ENCODE assay signal across 8 cellular contexts in the genomic region with DNA sequence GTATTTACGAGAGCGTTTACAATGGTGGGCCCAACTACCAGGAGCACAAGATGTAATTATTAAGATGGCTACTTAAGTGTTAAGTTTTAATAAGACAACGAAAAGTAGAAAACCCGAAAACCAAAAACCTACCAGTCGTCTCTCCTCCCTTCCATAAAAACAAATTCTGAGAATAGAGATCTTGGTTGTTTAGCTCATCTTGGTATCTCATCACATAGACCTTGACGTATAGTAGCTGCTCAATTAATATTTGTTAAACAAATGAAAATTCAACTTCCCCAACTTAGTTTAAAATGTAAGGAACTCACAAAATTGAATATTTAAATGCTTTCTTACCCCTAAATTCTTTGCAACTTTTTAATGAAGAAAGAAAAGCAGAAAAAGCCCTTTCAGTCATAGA.
A peak's percentile ranks its signal among the peaks of the same experiment; 100 is the strongest.
DNase-seq lines count a peak whose midpoint lies in the region; ATAC-seq and TF ChIP-seq lines count a peak whose summit lies in the region.

No MANE protein-coding gene starts in this region.

- H3K4me1 ChIP-seq in rectal smooth muscle tissue (ENCODE audit: control insufficient read depth, insufficient read depth, low read length) = peaks cover 7% of the 10 kb centered on the region

- TF ChIP-seq CTCF in GM06990 (IDR thresholded peaks at IDR 0.05; ENCODE audit: insufficient read depth, low read length, poor library complexity, severe bottlenecking) = no peak
- TF ChIP-seq CTCF in fibroblast of pulmonary artery (IDR thresholded peaks at IDR 0.05; ENCODE audit: low read length, missing control alignments) = no peak

- POLR2A ChIA-PET in HEK293T (lab: Yijun Ruan, JAX) = interaction anchor here (1.0 to 4.7 kb wide), 6 partner anchors 8 to 93 kb away, joined by 3 to 35 read pairs (median 3); a partner anchor contains a TSS

- CTCF ChIA-PET in HEK293T (lab: Yijun Ruan, JAX) = interaction anchor here (0.6 kb wide), 1 partner anchor 132 kb away, joined by 3 read pairs; no protein-coding TSS in a partner anchor

- H3K27me3 ChIP-seq in GM06990 (replicated peaks; ENCODE audit: control insufficient read depth, insufficient read depth, low read length) = no peaks in the 10 kb centered on the region
- no peaks in the 10 kb centered on the region for H3K27me3 ChIP-seq in rectal smooth muscle tissue (ENCODE audit: control insufficient read depth, insufficient read depth, low read length)

- no peaks in the 10 kb centered on the region for H3K9me3 ChIP-seq in SK-N-MC (ENCODE audit: low read depth, low read length)

- no peak for DNase-seq in GM06990 (ENCODE audit: extremely low read depth, insufficient read length)
- DNase-seq in SK-N-MC (ENCODE audit: low read depth, low spot score) = no peak
- DNase-seq in fibroblast of pulmonary artery (ENCODE audit: low read depth) = no peak
- no peak for DNase-seq in HEK293T (ENCODE audit: extremely low spot score)
- DNase-seq in central memory CD4-positive, alpha-beta T cell = no peak
- no peak for DNase-seq in DMS79 treated with DMSO at 0.1 percent for 48 hours (lab: John Stamatoyannopoulos, UW)

- H3K36me3 ChIP-seq in GM06990 (ENCODE audit: control insufficient read depth, insufficient read depth, low read length) (peaks cover 1% of the 10 kb centered on the region; the same call in 1 of the 2 replicates), SK-N-MC (ENCODE audit: insufficient read depth, low read length) (peaks cover 29% of the 10 kb centered on the region), rectal smooth muscle tissue (ENCODE audit: control insufficient read depth, insufficient read depth, low read length) (peaks cover 11% of the 10 kb centered on the region)

- H3K9ac ChIP-seq in SK-N-MC (ENCODE audit: insufficient read length) (peak overlapping the region; percentile 93), rectal smooth muscle tissue (ENCODE audit: low read length) (no peak overlapping the region)

- H3K4me3 ChIP-seq in GM06990 (replicated peaks; ENCODE audit: low read depth, low read length) (peak overlapping the region; percentile 72), SK-N-MC (peak overlapping the region; percentile 97), fibroblast of pulmonary artery (replicated peaks; ENCODE audit: low read depth, low read length) (peak overlapping the region; percentile 91), rectal smooth muscle tissue (ENCODE audit: low read length) (peak overlapping the region; percentile 85)

- ATAC-seq in GM18907 (IDR thresholded peaks at IDR 0.05; ENCODE audit: unreplicated experiment) = no peak

- H3K27ac ChIP-seq in SK-N-MC (peak overlapping the region; percentile 82; the same call in 1 of the 2 replicates), rectal smooth muscle tissue (ENCODE audit: low read depth, low read length) (no peak overlapping the region)

TF ChIP-seq in HEK293T, 16 proteins besides CTCF, POLR2A, EP300 and RAD21:
- TF ChIP-seq, protein P1, sequence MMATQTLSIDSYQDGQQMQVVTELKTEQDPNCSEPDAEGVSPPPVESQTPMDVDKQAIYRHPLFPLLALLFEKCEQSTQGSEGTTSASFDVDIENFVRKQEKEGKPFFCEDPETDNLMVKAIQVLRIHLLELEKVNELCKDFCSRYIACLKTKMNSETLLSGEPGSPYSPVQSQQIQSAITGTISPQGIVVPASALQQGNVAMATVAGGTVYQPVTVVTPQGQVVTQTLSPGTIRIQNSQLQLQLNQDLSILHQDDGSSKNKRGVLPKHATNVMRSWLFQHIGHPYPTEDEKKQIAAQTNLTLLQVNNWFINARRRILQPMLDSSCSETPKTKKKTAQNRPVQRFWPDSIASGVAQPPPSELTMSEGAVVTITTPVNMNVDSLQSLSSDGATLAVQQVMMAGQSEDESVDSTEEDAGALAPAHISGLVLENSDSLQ (IDR thresholded peaks at IDR 0.05) = no peak
- no peak for TF ChIP-seq BHLHE40 (IDR thresholded peaks at IDR 0.05; ENCODE audit: borderline replicate concordance)
- no peak for TF ChIP-seq FOXK2 (IDR thresholded peaks at IDR 0.05)
- TF ChIP-seq L3MBTL2 (conservative IDR thresholded peaks at IDR 0.05) = no peak
- no peak for TF ChIP-seq NFRKB (IDR thresholded peaks at IDR 0.05)
- TF ChIP-seq FOXM1 (IDR thresholded peaks at IDR 0.05; ENCODE audit: borderline replicate concordance) = no peak
- TF ChIP-seq ARNT (IDR thresholded peaks at IDR 0.05) = no peak
- TF ChIP-seq FOXA1 (IDR thresholded peaks at IDR 0.05) = no peak
- no peak for TF ChIP-seq SP1 (IDR thresholded peaks at IDR 0.05)
- TF ChIP-seq ELF4 (IDR thresholded peaks at IDR 0.05) = no peak
TF ChIP-seq in HEK293T: peak in this region for 0.
